In genomic region chr5:141250576-141250975, GRCh38 we compare ENCODE assay signal across 23 cellular contexts. TPM values are rescaled to one million over a fixed set of nuclear protein-coding genes. Genes with fewer than 3 reads are reported as not detected.
"Had no signal": no experiment of that assay in that cellular context is flagged by ENCODE, and none has a peak within 500 bp of the region (broad histone marks: within the 10 kb centered on the region; RNA-seq: fewer than 3 reads in every experiment).

No MANE protein-coding gene starts in this region.

- DNase-seq: activated CD4-positive, alpha-beta memory T cell treated with anti-CD3 and anti-CD28 coated beads, Interleukin-2, amount 10 ng/mL, durations not matched to agents 7 days and 5 days; activated CD4-positive, alpha-beta T cell treated with anti-CD3 and anti-CD28 coated beads for 36 hours; activated CD4-positive, alpha-beta T cell treated with anti-CD3 and anti-CD28 coated beads, Interleukin-2, amount 50 U/mL, for 1 hour; activated gamma-delta T cell treated with Interleukin-2 at 50 U/mL for 16 hours; activated naive CD4-positive, alpha-beta T cell treated with anti-CD3 and anti-CD28 coated beads, Interleukin-2, amount 10 ng/mL, durations not matched to agents 7 days and 5 days; activated naive CD8-positive, alpha-beta T cell treated with anti-CD3 and anti-CD28 coated beads for 36 hours; activated T-cell treated with anti-CD3 and anti-CD28 coated beads, Interleukin-2, amount 50 U/mL, for 72 hours; adrenal gland; anterior cingulate cortex; cerebellar nuclear complex; MG63; NCI-H1048; NCI-H146; NCI-H187 treated with DMSO at 0.1 percent for 48 hours; NCI-H2081 treated with DMSO at 0.1 percent for 48 hours; NCI-H345; NCI-H510A treated with DMSO at 0.1 percent for 48 hours; NK-92 treated with Interleukin-12 subunit alpha and Interleukin-12 subunit beta, amount 100 ng/mL, for 24 hours; Peyer's patch; SHP77 treated with DMSO at 0.1 percent for 48 hours; T-helper 9 cell had no signal

- H3K27ac ChIP-seq: adrenal gland, Peyer's patch had no signal

- H3K36me3 ChIP-seq: adrenal gland, MG63, Peyer's patch had no signal

- H3K4me3 ChIP-seq: adrenal gland, MG63, Peyer's patch had no signal

- H3K4me1 ChIP-seq: adrenal gland, Peyer's patch had no signal

- H3K27me3 ChIP-seq: adrenal gland, MG63, Peyer's patch had no signal

RNA-seq across cellular contexts. Expression of gene PCDHB15, which starts 5.4 kb away (rescaled TPM):
- total RNA-seq: activated CD4-positive, alpha-beta memory T cell treated with anti-CD3 and anti-CD28 coated beads, Interleukin-2, amount 10 ng/mL, durations not matched to agents 7 days and 5 days; activated CD4-positive, alpha-beta T cell treated with anti-CD3 and anti-CD28 coated beads for 36 hours; activated CD8-positive, alpha-beta memory T cell treated with anti-CD3 and anti-CD28 coated beads for 36 hours; activated naive CD8-positive, alpha-beta T cell treated with anti-CD3 and anti-CD28 coated beads for 36 hours; activated T-cell treated with anti-CD3 and anti-CD28 coated beads, Interleukin-2, amount 50 U/mL, for 72 hours; activated T-helper 2 cell treated with anti-CD3 and anti-CD28 coated beads, Interferon-gamma antibody, Interleukin-2, Interleukin-4, amounts not matched to agents 10 μg/mL and 5 μg/mL and 100 μg/mL, durations not matched to agents 14 hours and 24 hours and 36 hours had no signal

RNA-seq across cellular contexts. Expression of gene PCDHB14, which starts 27.4 kb away (rescaled TPM):
- total RNA-seq: activated CD4-positive, alpha-beta memory T cell treated with anti-CD3 and anti-CD28 coated beads, Interleukin-2, amount 10 ng/mL, durations not matched to agents 7 days and 5 days; activated CD4-positive, alpha-beta T cell treated with anti-CD3 and anti-CD28 coated beads for 36 hours; activated CD8-positive, alpha-beta memory T cell treated with anti-CD3 and anti-CD28 coated beads for 36 hours; activated naive CD8-positive, alpha-beta T cell treated with anti-CD3 and anti-CD28 coated beads for 36 hours; activated T-cell treated with anti-CD3 and anti-CD28 coated beads, Interleukin-2, amount 50 U/mL, for 72 hours; activated T-helper 2 cell treated with anti-CD3 and anti-CD28 coated beads, Interferon-gamma antibody, Interleukin-2, Interleukin-4, amounts not matched to agents 10 μg/mL and 5 μg/mL and 100 μg/mL, durations not matched to agents 14 hours and 24 hours and 36 hours had no signal

RNA-seq across cellular contexts. Expression of gene PCDHB13, which starts 36.9 kb away (rescaled TPM):
- total RNA-seq: activated CD4-positive, alpha-beta memory T cell treated with anti-CD3 and anti-CD28 coated beads, Interleukin-2, amount 10 ng/mL, durations not matched to agents 7 days and 5 days; activated CD4-positive, alpha-beta T cell treated with anti-CD3 and anti-CD28 coated beads for 36 hours; activated CD8-positive, alpha-beta memory T cell treated with anti-CD3 and anti-CD28 coated beads for 36 hours; activated naive CD8-positive, alpha-beta T cell treated with anti-CD3 and anti-CD28 coated beads for 36 hours; activated T-cell treated with anti-CD3 and anti-CD28 coated beads, Interleukin-2, amount 50 U/mL, for 72 hours had no signal

RNA-seq across cellular contexts. Expression of gene PCDHB12, which starts 42.1 kb away (rescaled TPM):
- total RNA-seq: activated CD4-positive, alpha-beta memory T cell treated with anti-CD3 and anti-CD28 coated beads, Interleukin-2, amount 10 ng/mL, durations not matched to agents 7 days and 5 days; activated CD4-positive, alpha-beta T cell treated with anti-CD3 and anti-CD28 coated beads for 36 hours; activated CD8-positive, alpha-beta memory T cell treated with anti-CD3 and anti-CD28 coated beads for 36 hours; activated naive CD8-positive, alpha-beta T cell treated with anti-CD3 and anti-CD28 coated beads for 36 hours; activated T-cell treated with anti-CD3 and anti-CD28 coated beads, Interleukin-2, amount 50 U/mL, for 72 hours; activated T-helper 2 cell treated with anti-CD3 and anti-CD28 coated beads, Interferon-gamma antibody, Interleukin-2, Interleukin-4, amounts not matched to agents 10 μg/mL and 5 μg/mL and 100 μg/mL, durations not matched to agents 14 hours and 24 hours and 36 hours had no signal

RNA-seq across cellular contexts. Expression of gene PCDHB11, which starts 51.1 kb away (rescaled TPM):
- total RNA-seq: activated CD4-positive, alpha-beta memory T cell treated with anti-CD3 and anti-CD28 coated beads, Interleukin-2, amount 10 ng/mL, durations not matched to agents 7 days and 5 days; activated CD4-positive, alpha-beta T cell treated with anti-CD3 and anti-CD28 coated beads for 36 hours; activated CD8-positive, alpha-beta memory T cell treated with anti-CD3 and anti-CD28 coated beads for 36 hours; activated naive CD8-positive, alpha-beta T cell treated with anti-CD3 and anti-CD28 coated beads for 36 hours; activated T-cell treated with anti-CD3 and anti-CD28 coated beads, Interleukin-2, amount 50 U/mL, for 72 hours; activated T-helper 2 cell treated with anti-CD3 and anti-CD28 coated beads, Interferon-gamma antibody, Interleukin-2, Interleukin-4, amounts not matched to agents 10 μg/mL and 5 μg/mL and 100 μg/mL, durations not matched to agents 14 hours and 24 hours and 36 hours had no signal
